27 cellular contexts compared by ENCODE assay signal in genomic region chr3:19074257-19074938, GRCh38.
DNase-seq lines count a peak whose midpoint lies in the region; FAIRE-seq and TF ChIP-seq lines count a peak whose summit lies in the region.
"Had no signal": no experiment of that assay in that cellular context is flagged by ENCODE, and none has a peak within 500 bp of the region (broad histone marks: within the 10 kb centered on the region; RNA-seq: fewer than 3 reads in every experiment).

No MANE protein-coding gene starts in this region.

- H3K4me3 ChIP-seq in H7 (ENCODE audit: insufficient read depth, low read depth, low read length) (no peak overlapping the region), astrocyte (ENCODE audit: insufficient read depth, low read depth, low read length) (no peak overlapping the region)
- H3K4me3 ChIP-seq: gastrocnemius medialis, SJSA1, skin epidermis, suprapubic skin had no signal

- no peaks in the 10 kb centered on the region for H3K27me3 Mint-ChIP-seq in astrocyte (ENCODE audit: low read depth, unreplicated experiment)
- H3K27me3 Mint-ChIP-seq: dendritic cell treated with granulocyte-macrophage colony-stimulating factor and Interleukin-4, amounts not matched to agents 40 ng/mL and 50 ng/mL, for 4 days had no signal

- no peak overlapping the region for H3K27ac Mint-ChIP-seq in astrocyte (ENCODE audit: unreplicated experiment)
- H3K27ac Mint-ChIP-seq: activated CD4-positive, alpha-beta T cell treated with anti-CD3 and anti-CD28 coated beads, Interleukin-2, amount 10 ng/mL, durations not matched to agents 24 days and 14 days; activated T-cell treated with anti-CD3 and anti-CD28 coated beads, Interleukin-2, amount 50 U/mL, for 72 hours; dendritic cell treated with granulocyte-macrophage colony-stimulating factor and Interleukin-4, amounts not matched to agents 40 ng/mL and 50 ng/mL, for 4 days had no signal

- no peaks in the 10 kb centered on the region for H3K4me1 ChIP-seq in astrocyte (ENCODE audit: insufficient read depth, low read length)
- H3K4me1 ChIP-seq: gastrocnemius medialis, SJSA1, suprapubic skin had no signal

- FAIRE-seq in astrocyte (lab: Jason Lieb, UNC): no peak
- FAIRE-seq: endometrium, RCC 7860 had no signal

- TF ChIP-seq CTCF in astrocyte (IDR thresholded peaks at IDR 0.05; ENCODE audit: insufficient read depth, low read depth, low read length): no peak

- no peaks in the 10 kb centered on the region for H4K20me1 ChIP-seq in astrocyte (ENCODE audit: insufficient read depth, low read length)

- H3K27ac ChIP-seq in astrocyte (ENCODE audit: low read depth, low read length): no peak overlapping the region
- H3K27ac ChIP-seq: C4-2B, gastrocnemius medialis, SJSA1, skin epidermis, suprapubic skin had no signal

- H2AFZ ChIP-seq in astrocyte (ENCODE audit: low read depth, low read length): no peak overlapping the region

- H3K27me3 ChIP-seq in H7 (ENCODE audit: control insufficient read depth, insufficient read depth, low read length) (no peaks in the 10 kb centered on the region), astrocyte (ENCODE audit: insufficient read depth, low read length) (no peaks in the 10 kb centered on the region)
- H3K27me3 ChIP-seq: gastrocnemius medialis, SJSA1, suprapubic skin had no signal

- no peaks in the 10 kb centered on the region for H3K9me3 Mint-ChIP-seq in astrocyte (ENCODE audit: unreplicated experiment)
- H3K9me3 Mint-ChIP-seq: activated CD4-positive, alpha-beta T cell treated with anti-CD3 and anti-CD28 coated beads, Interleukin-2, amount 10 ng/mL, durations not matched to agents 24 days and 14 days; activated T-cell treated with anti-CD3 and anti-CD28 coated beads, Interleukin-2, amount 50 U/mL, for 72 hours; dendritic cell treated with granulocyte-macrophage colony-stimulating factor and Interleukin-4, amounts not matched to agents 40 ng/mL and 50 ng/mL, for 4 days had no signal

- H3K36me3 ChIP-seq in H7 (replicated peaks; ENCODE audit: control insufficient read depth, insufficient read depth, low read length) (no peaks in the 10 kb centered on the region), astrocyte (ENCODE audit: insufficient read depth, low read length) (no peaks in the 10 kb centered on the region)
- H3K36me3 ChIP-seq: gastrocnemius medialis, SJSA1, suprapubic skin had no signal

- H3K36me3 Mint-ChIP-seq in astrocyte (ENCODE audit: low read depth, unreplicated experiment): no peaks in the 10 kb centered on the region

- H3K9me3 ChIP-seq in astrocyte (ENCODE audit: insufficient read depth, low read depth, low read length): no peaks in the 10 kb centered on the region
- H3K9me3 ChIP-seq: gastrocnemius medialis, SJSA1, suprapubic skin had no signal

- H3K4me1 Mint-ChIP-seq in astrocyte (ENCODE audit: low read depth, unreplicated experiment): no peaks in the 10 kb centered on the region
- H3K4me1 Mint-ChIP-seq: activated CD4-positive, alpha-beta T cell treated with anti-CD3 and anti-CD28 coated beads, Interleukin-2, amount 10 ng/mL, durations not matched to agents 24 days and 14 days had no signal

- H3K4me3 Mint-ChIP-seq in astrocyte (ENCODE audit: unreplicated experiment): no peak overlapping the region
- H3K4me3 Mint-ChIP-seq: activated CD4-positive, alpha-beta T cell treated with anti-CD3 and anti-CD28 coated beads, Interleukin-2, amount 10 ng/mL, durations not matched to agents 24 days and 14 days; activated T-cell treated with anti-CD3 and anti-CD28 coated beads, Interleukin-2, amount 50 U/mL, for 72 hours; dendritic cell treated with granulocyte-macrophage colony-stimulating factor and Interleukin-4, amounts not matched to agents 40 ng/mL and 50 ng/mL, for 4 days had no signal

- H3K79me2 ChIP-seq in astrocyte (ENCODE audit: insufficient read depth, low read length): no peaks in the 10 kb centered on the region

- DNase-seq in H7 (peak; percentile 14), NCI-H446 treated with DMSO at 0.1 percent for 48 hours (lab: John Stamatoyannopoulos, UW) (peak; percentile 49), astrocyte (ENCODE audit: low read depth) (peak; percentile 8), islet precursor cell (peak; percentile 88), SIG-M5 (lab: John Stamatoyannopoulos, UW) (no peak), CD1c-positive myeloid dendritic cell (ENCODE audit: extremely low spot score) (no peak), NCI-H1436 (lab: John Stamatoyannopoulos, UW) (no peak)
- DNase-seq: activated CD4-positive, alpha-beta T cell treated with anti-CD3 and anti-CD28 coated beads, Interleukin-2, amount 10 ng/mL, durations not matched to agents 24 days and 14 days; activated naive CD4-positive, alpha-beta T cell treated with Interleukin-2 at 50 U/mL for 16 hours; activated T-cell treated with anti-CD3 and anti-CD28 coated beads, Interleukin-2, amount 50 U/mL, for 72 hours; amniotic stem cell; Calu3; caudate nucleus; gastrocnemius medialis; hippocampal formation; NCI-H1436 treated with DMSO at 0.1 percent for 48 hours; NCI-H2171; NCI-H526 treated with DMSO at 0.1 percent for 48 hours; nucleus accumbens; stimulated activated CD4-positive, alpha-beta T cell treated with anti-CD3 and anti-CD28 coated beads, Interleukin-1b, Interleukin-23, amount 100 ng/mL, for 48 hours had no signal

- H3K4me2 ChIP-seq in astrocyte (ENCODE audit: low read length): no peak overlapping the region

- H3K9ac ChIP-seq in astrocyte (ENCODE audit: low read length): no peak overlapping the region

Comparison
In these comparisons a context has a peak if more than half of its experiments do, and no peak if none do; other contexts are left out.
1. DNase-seq: peak in H7 (single experiment), NCI-H446 treated with DMSO at 0.1 percent for 48 hours (single experiment), astrocyte (single experiment) and islet precursor cell (single experiment); none in SIG-M5 (single experiment), CD1c-positive myeloid dendritic cell (single experiment) and NCI-H1436 (single experiment).